In genomic region chrX:43815209-43815608, GRCh38 we compare ENCODE assay signal across 15 cellular contexts.
DNase-seq lines count a peak whose midpoint lies in the region; ATAC-seq and TF ChIP-seq lines count a peak whose summit lies in the region.
"Had no signal": no experiment of that assay in that cellular context is flagged by ENCODE, and none has a peak within 500 bp of the region (broad histone marks: within the 10 kb centered on the region; RNA-seq: fewer than 3 reads in every experiment).

No MANE protein-coding gene starts in this region.

- peak overlapping the region in 3 of 4 donors; percentile 14 to 25 (median 20) for H3K27ac ChIP-seq in esophagus muscularis mucosa (replicated peaks in 1 of 4)
- H3K27ac ChIP-seq in right cardiac atrium (ENCODE audit: low read length): no peak overlapping the region
- H3K27ac ChIP-seq in uterus: peak overlapping the region; percentile 44 to 59
- H3K27ac ChIP-seq: HL-60 had no signal

- 57% methylated on average over 2 of the region's 2 CpGs for WGBS in esophagus muscularis mucosa
- WGBS in right cardiac atrium: 29% methylated on average over 2 of the region's 2 CpGs

- TF ChIP-seq CTCF in esophagus muscularis mucosa (IDR thresholded peaks at IDR 0.05) (no peak), fibroblast of pulmonary artery (IDR thresholded peaks at IDR 0.05; ENCODE audit: low read length, missing control alignments) (no peak), uterus (IDR thresholded peaks at IDR 0.05) (no peak)

- no peak overlapping the region for H3K4me3 ChIP-seq in esophagus muscularis mucosa
- H3K4me3 ChIP-seq in fibroblast of pulmonary artery (replicated peaks; ENCODE audit: low read depth, low read length): no peak overlapping the region
- H3K4me3 ChIP-seq in right cardiac atrium (ENCODE audit: low read length): no peak overlapping the region
- no peak overlapping the region for H3K4me3 ChIP-seq in uterus

- DNase-seq in esophagus muscularis mucosa (ENCODE audit: extremely low spot score) (no peak), fibroblast of pulmonary artery (ENCODE audit: low read depth) (peak; percentile 7), right cardiac atrium (no peak), uterus (no peak), DMS153 (lab: John Stamatoyannopoulos, UW) (no peak)
- DNase-seq: C1 segment of cervical spinal cord; Calu3; CD4-positive, alpha-beta T cell; DMS 273 treated with DMSO at 0.1 percent for 48 hours; DMS79 treated with DMSO at 0.1 percent for 48 hours; EL had no signal

- H3K9me3 ChIP-seq in esophagus muscularis mucosa (no peaks in the 10 kb centered on the region), right cardiac atrium (ENCODE audit: control insufficient read depth, low read length) (no peaks in the 10 kb centered on the region), uterus (no peaks in the 10 kb centered on the region)

- H3K36me3 ChIP-seq in esophagus muscularis mucosa (no peaks in the 10 kb centered on the region), uterus (no peaks in the 10 kb centered on the region)

- TF ChIP-seq EP300 in esophagus muscularis mucosa (IDR thresholded peaks at IDR 0.05): no peak

- no peak for TF ChIP-seq POLR2A in esophagus muscularis mucosa (IDR thresholded peaks at IDR 0.05; ENCODE audit: low read depth)
- TF ChIP-seq POLR2A in uterus (IDR thresholded peaks at IDR 0.05): no peak

- intact Hi-C loops in esophagus muscularis mucosa (cut with DNase I) (no loop called here), right cardiac atrium (cut with DNase I) (no loop called here), uterus (cut with DNase I; ENCODE audit: low total_unique reads) (no loop called here)

- ATAC-seq in right cardiac atrium (peak; percentile 52 to 78), HG03432 (IDR thresholded peaks at IDR 0.05; ENCODE audit: unreplicated experiment) (no peak), GM18511 (IDR thresholded peaks at IDR 0.05; ENCODE audit: unreplicated experiment) (no peak)
- ATAC-seq: HCT116 had no signal

- H3K4me1 ChIP-seq in esophagus muscularis mucosa (peaks cover 0 to 26% (median 14%) of the 10 kb centered on the region in 4 donors), right cardiac atrium (ENCODE audit: control insufficient read depth, insufficient read depth, low read length) (no peaks in the 10 kb centered on the region), uterus (no peaks in the 10 kb centered on the region)

- H3K27me3 ChIP-seq in esophagus muscularis mucosa (no peaks in the 10 kb centered on the region), right cardiac atrium (ENCODE audit: control insufficient read depth, insufficient read depth) (no peaks in the 10 kb centered on the region), uterus (no peaks in the 10 kb centered on the region)

Comparison
In these comparisons a context has a peak if more than half of its experiments do, and no peak if none do; other contexts are left out.
1. ATAC-seq: peak in right cardiac atrium (2 of 2); none in HG03432 (single experiment) and GM18511 (single experiment).